8 cellular contexts compared by ENCODE assay signal in genomic region chr12:67025543-67026114, GRCh38.
A peak's percentile ranks its signal among the peaks of the same experiment; 100 is the strongest.
DNase-seq lines count a peak whose midpoint lies in the region; ATAC-seq and TF ChIP-seq lines count a peak whose summit lies in the region.

No MANE protein-coding gene starts in this region.

- H3K27ac ChIP-seq in RWPE1: no peak overlapping the region
- H3K27ac ChIP-seq in left lung: no peak overlapping the region
- H3K27ac ChIP-seq in thyroid gland: no peak overlapping the region

- no peak for TF ChIP-seq POLR2A in thyroid gland (IDR thresholded peaks at IDR 0.05)

- no peaks in the 10 kb centered on the region for H3K9me3 ChIP-seq in left lung
- H3K9me3 ChIP-seq in thyroid gland: no peaks in the 10 kb centered on the region

- H3K4me1 ChIP-seq in left lung (no peaks in the 10 kb centered on the region), thyroid gland (peaks cover 4 to 7% of the 10 kb centered on the region in 2 donors)

- POLR2A ChIA-PET in RWPE1 (lab: Yijun Ruan, JAX; ENCODE audit: low non-redundant PET): no interaction called here

- H3K27me3 ChIP-seq in left lung: no peaks in the 10 kb centered on the region
- no peaks in the 10 kb centered on the region for H3K27me3 ChIP-seq in thyroid gland

- CTCF ChIA-PET in RWPE1 (lab: Yijun Ruan, JAX): interaction anchor here (0.6 to 1.6 kb wide), 11 partner anchors 9 to 1625 kb away, joined by 3 to 9 read pairs (median 4); no protein-coding TSS in a partner anchor

- intact Hi-C loops in left lung (cut with DNase I): no loop called here
- intact Hi-C loops in thyroid gland (cut with DNase I): no loop called here

- DNase-seq in DMS153 treated with DMSO at 0.1 percent for 48 hours (lab: John Stamatoyannopoulos, UW; ENCODE audit: unreplicated experiment) (peak; percentile 54), HPDE6-E6E7 (ENCODE audit: extremely low spot score) (peak; percentile 40), RWPE1 (ENCODE audit: low spot score) (peak; percentile 80), left lung (no peak), thyroid gland (peak; percentile 21 to 23), DMS79 treated with DMSO at 0.1 percent for 48 hours (lab: John Stamatoyannopoulos, UW) (no peak)
- peak; percentile 9 for DNase-seq in activated naive CD8-positive, alpha-beta T cell treated with anti-CD3 and anti-CD28 coated beads, Interleukin-2, amount 50 U/mL, for 16 hours (ENCODE audit: low read depth, low spot score)

- H3K4me3 ChIP-seq in left lung: no peak overlapping the region
- H3K4me3 ChIP-seq in thyroid gland (replicated peaks in 1 of 3): no peak overlapping the region

- TF ChIP-seq CTCF in RWPE1 (conservative IDR thresholded peaks at IDR 0.05; ENCODE audit: low read depth): peak; percentile 78
- peak; percentile 54 for TF ChIP-seq CTCF in left lung (IDR thresholded peaks at IDR 0.05)
- peak in 5 of 6 experiments; percentile 31 to 72 (median 56) for TF ChIP-seq CTCF in thyroid gland (IDR thresholded peaks at IDR 0.05)

- peak; percentile 94 for ATAC-seq in GM19351 (IDR thresholded peaks at IDR 0.05; ENCODE audit: unreplicated experiment)
- ATAC-seq in left lung: peak; percentile 62

- no peaks in the 10 kb centered on the region for H3K36me3 ChIP-seq in left lung
- no peaks in the 10 kb centered on the region for H3K36me3 ChIP-seq in thyroid gland

- WGBS in thyroid gland, 2 donors: 44 to 45% methylated on average over 7 of the region's 7 CpGs

Comparison
In these comparisons a context has a peak if more than half of its experiments do, and no peak if none do; other contexts are left out.
1. DNase-seq: peak in DMS153 treated with DMSO at 0.1 percent for 48 hours (single experiment), HPDE6-E6E7 (single experiment), RWPE1 (single experiment), activated naive CD8-positive, alpha-beta T cell treated with anti-CD3 and anti-CD28 coated beads, Interleukin-2, amount 50 U/mL, for 16 hours (single experiment) and thyroid gland (2 of 2); none in left lung (0 of 2) and DMS79 treated with DMSO at 0.1 percent for 48 hours (single experiment).
2. Peak in every context shown above with its lines, with median percentiles within 50 percentile points of each other: CTCF ChIP-seq.